Comparison of ENCODE assay signal across 10 cellular contexts in the genomic region with DNA sequence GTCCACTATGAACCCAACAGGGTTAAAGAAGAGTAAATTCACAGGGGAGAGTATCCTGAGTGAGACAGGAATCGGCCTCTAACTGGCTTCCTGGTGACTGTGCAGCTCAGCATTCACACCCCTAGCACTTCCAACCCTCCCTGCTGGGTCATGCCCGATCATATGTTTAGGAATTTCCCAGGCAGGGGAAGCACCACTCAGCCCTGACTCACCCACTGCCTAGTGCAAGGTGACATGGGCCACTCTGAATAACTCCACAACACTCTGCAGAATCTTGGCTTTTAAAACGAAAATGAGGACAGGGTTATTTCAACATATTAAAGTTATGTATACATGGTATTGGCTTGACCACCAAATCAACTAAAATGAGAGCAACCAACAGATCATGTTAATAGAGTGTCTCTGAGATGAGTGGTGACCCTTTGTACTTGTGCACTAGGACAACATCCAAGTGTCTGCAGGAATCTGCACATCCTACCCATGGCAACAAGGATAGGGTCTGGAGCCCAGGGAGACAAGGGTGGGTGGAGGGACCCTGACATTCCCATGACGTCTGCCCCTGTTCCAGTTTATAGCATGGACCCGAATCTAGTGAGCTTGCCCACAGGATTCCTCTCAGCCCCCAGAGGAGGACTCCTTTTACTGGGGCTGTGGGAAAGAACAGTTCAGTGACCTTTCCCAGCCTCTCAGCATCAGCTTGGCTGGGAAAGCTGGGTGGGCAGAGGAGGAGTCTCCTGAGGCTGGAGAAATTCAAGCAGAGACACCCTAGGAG.
DNase-seq lines count a peak whose midpoint lies in the region; ATAC-seq and TF ChIP-seq lines count a peak whose summit lies in the region.
"Had no signal": no experiment of that assay in that cellular context is flagged by ENCODE, and none has a peak within 500 bp of the region (broad histone marks: within the 10 kb centered on the region; RNA-seq: fewer than 3 reads in every experiment).

No MANE protein-coding gene starts in this region.

- H3K9me3 ChIP-seq in prostate gland = no peaks in the 10 kb centered on the region
- no peaks in the 10 kb centered on the region for H3K9me3 ChIP-seq in CD4-positive, alpha-beta T cell (ENCODE audit: control insufficient read depth, low read length)
- H3K9me3 ChIP-seq: ovary had no signal

- CTCF ChIA-PET in CD4-positive, alpha-beta T cell (lab: Charles Lee) = no interaction called here

- ATAC-seq in CD4-positive, alpha-beta T cell (ENCODE audit: poor library complexity) = no peak

- H3K9me3 Mint-ChIP-seq in CD4-positive, alpha-beta T cell = peaks cover 2% of the 10 kb centered on the region

- H3K36me3 Mint-ChIP-seq in CD4-positive, alpha-beta T cell (ENCODE audit: low read depth) = no peaks in the 10 kb centered on the region

- no peaks in the 10 kb centered on the region for H3K4me1 ChIP-seq in prostate gland (replicated peaks)

- TF ChIP-seq POLR2A in prostate gland (IDR thresholded peaks at IDR 0.05) (no peak), erythroblast (IDR thresholded peaks at IDR 0.05; ENCODE audit: low read length) (no peak)

- no peaks in the 10 kb centered on the region for H3K4me1 Mint-ChIP-seq in CD4-positive, alpha-beta T cell (ENCODE audit: low read depth)

- H3K27ac ChIP-seq in prostate gland = no peak overlapping the region
- H3K27ac ChIP-seq in CD4-positive, alpha-beta T cell (ENCODE audit: low read depth, low read length) = no peak overlapping the region
- H3K27ac ChIP-seq: ovary had no signal

- TF ChIP-seq CTCF in GM12865 (IDR thresholded peaks at IDR 0.05; ENCODE audit: insufficient read depth, low read depth, low read length, missing control alignments) (no peak), fibroblast of villous mesenchyme (IDR thresholded peaks at IDR 0.05; ENCODE audit: insufficient read depth, low read depth, low read length) (no peak), prostate gland (IDR thresholded peaks at IDR 0.05) (no peak)
- no peak for TF ChIP-seq CTCF in CD4-positive, alpha-beta T cell (IDR thresholded peaks at IDR 0.05)

- in situ Hi-C loops in SK-MEL-5 (cut with HindIII; ENCODE audit: low pct_unique_long_range_greater_than_20kb, low sequenced_read_pairs) = no loop called here

- no peaks in the 10 kb centered on the region for H3K36me3 ChIP-seq in prostate gland
- H3K36me3 ChIP-seq: ovary had no signal

- no peak overlapping the region for H3K27ac Mint-ChIP-seq in CD4-positive, alpha-beta T cell

- H3K27me3 Mint-ChIP-seq in CD4-positive, alpha-beta T cell = no peaks in the 10 kb centered on the region

- H3K4me3 ChIP-seq in GM12865 (ENCODE audit: low read depth, low read length) = no peak overlapping the region
- H3K4me3 ChIP-seq in fibroblast of villous mesenchyme (ENCODE audit: low read depth, low read length) = no peak overlapping the region
- H3K4me3 ChIP-seq in prostate gland = no peak overlapping the region
- H3K4me3 ChIP-seq: ovary had no signal

- 32% methylated on average over 5 of the region's 5 CpGs for WGBS in prostate gland

- no peaks in the 10 kb centered on the region for H3K27me3 ChIP-seq in prostate gland (replicated peaks; ENCODE audit: insufficient read depth)
- no peaks in the 10 kb centered on the region for H3K27me3 ChIP-seq in CD4-positive, alpha-beta T cell (ENCODE audit: control insufficient read depth, insufficient read depth, low read length)
- H3K27me3 ChIP-seq: ovary had no signal

- no peak overlapping the region for H3K4me3 Mint-ChIP-seq in CD4-positive, alpha-beta T cell

- POLR2A ChIA-PET in CD4-positive, alpha-beta T cell (lab: Charles Lee) = no interaction called here

- DNase-seq in GM12865 (ENCODE audit: low read depth) = peak; percentile 18
- DNase-seq in SK-MEL-5 (ENCODE audit: low read depth, low spot score) = peak; percentile 34
- peak; percentile 94 for DNase-seq in fibroblast of villous mesenchyme (ENCODE audit: low read depth)
- DNase-seq in prostate gland (ENCODE audit: low spot score) = peak; percentile 23
- DNase-seq in erythroblast (lab: John Stamatoyannopoulos, UW) = no peak
- no peak for DNase-seq in CD4-positive, alpha-beta T cell
- DNase-seq in NOMO-1 treated with dmso at 0.1 percent for 144 hours (lab: John Stamatoyannopoulos, UW; ENCODE audit: unreplicated experiment) = no peak
- no peak for DNase-seq in NCI-H187 (lab: John Stamatoyannopoulos, UW)
- DNase-seq: activated CD8-positive, alpha-beta memory T cell treated with anti-CD3 and anti-CD28 coated beads, Interleukin-2, amount 50 U/mL, for 4 hours; ovary had no signal

- intact Hi-C loops in prostate gland (cut with DNase I) = loop anchor here (10.0 kb wide), 1 partner anchor 475 kb away; no protein-coding TSS in a partner anchor
- intact Hi-C loops in CD4-positive, alpha-beta T cell (cut with DNase I, micrococcal nuclease) = no loop called here

Comparison
In these comparisons a context has a peak if more than half of its experiments do, and no peak if none do; other contexts are left out.
1. DNase-seq: peak in GM12865 (single experiment), SK-MEL-5 (single experiment), fibroblast of villous mesenchyme (single experiment) and prostate gland (single experiment); none in erythroblast (0 of 2), CD4-positive, alpha-beta T cell (0 of 10), NOMO-1 treated with dmso at 0.1 percent for 144 hours (single experiment) and NCI-H187 (0 of 2).